Comparison of ENCODE assay signal across 22 cellular contexts in genomic region chr19:2189880-2190279, GRCh38. TPM values are rescaled to one million over a fixed set of nuclear protein-coding genes. Genes with fewer than 3 reads are reported as not detected.
"Had no signal": no experiment of that assay in that cellular context is flagged by ENCODE, and none has a peak within 500 bp of the region (broad histone marks: within the 10 kb centered on the region; RNA-seq: fewer than 3 reads in every experiment).

No MANE protein-coding gene starts in this region.

- H3K36me3 ChIP-seq: uterus had no signal

- H3K27ac Mint-ChIP-seq: nephron; stimulated activated memory B cell treated with anti-CD40 and anti-IgM and Interleukin-4, amounts not matched to agents 10 μg/mL and 1 μg/mL and 100 μg/mL, for 72 hours; stimulated activated naive CD8-positive, alpha-beta T cell treated with anti-CD3 and anti-CD28 coated beads, Interleukin-15, Interleukin-2, amounts not matched to agents 100 ng/mL and 50 ng/mL, for 24 hours had no signal

- ATAC-seq: heart left ventricle; left colon; left ventricle myocardium superior; right cardiac atrium; stimulated activated memory B cell treated with anti-CD40 and anti-IgM and Interleukin-4, amounts not matched to agents 10 μg/mL and 1 μg/mL and 100 μg/mL, for 72 hours had no signal

- H3K9me3 ChIP-seq: heart left ventricle, neutrophil, tibial artery, upper lobe of left lung, uterus had no signal

- DNase-seq: endodermal cell; erythroblast; heart left ventricle; hippocampal formation; left colon; left ventricle myocardium superior; mesenchymal stem cell; midbrain; right cardiac atrium; stimulated activated CD4-positive, alpha-beta T cell treated with anti-CD3 and anti-CD28 coated beads, Interleukin-4, amount 100 ng/mL, for 1 hour; stimulated activated CD8-positive, alpha-beta memory T cell treated with anti-CD3 and anti-CD28 coated beads, Interleukin-4, amount 100 ng/mL, for 48 hours; tibial artery; uterus had no signal

- FAIRE-seq: endothelial cell of umbilical vein, frontal cortex had no signal

- H3K4me1 Mint-ChIP-seq: endodermal cell had no signal

- H3K9me3 Mint-ChIP-seq: endodermal cell; nephron; stimulated activated naive CD8-positive, alpha-beta T cell treated with anti-CD3 and anti-CD28 coated beads, Interleukin-15, Interleukin-2, amounts not matched to agents 100 ng/mL and 50 ng/mL, for 24 hours had no signal

- H3K27ac ChIP-seq: tibial artery, uterus had no signal

- H3K4me3 ChIP-seq: heart left ventricle, lung, tibial artery, upper lobe of left lung, uterus had no signal

- H3K4me3 Mint-ChIP-seq: endodermal cell; nephron; stimulated activated memory B cell treated with anti-CD40 and anti-IgM and Interleukin-4, amounts not matched to agents 10 μg/mL and 1 μg/mL and 100 μg/mL, for 72 hours; stimulated activated naive CD8-positive, alpha-beta T cell treated with anti-CD3 and anti-CD28 coated beads, Interleukin-15, Interleukin-2, amounts not matched to agents 100 ng/mL and 50 ng/mL, for 24 hours had no signal

- H3K27me3 ChIP-seq: heart left ventricle, neutrophil, tibial artery, upper lobe of left lung, uterus had no signal

RNA-seq across cellular contexts. Expression of gene AMH, which starts 59.2 kb away (rescaled TPM):
- total RNA-seq: kidney epithelial cell had no signal
